22 cellular contexts compared by ENCODE assay signal in the genomic region with DNA sequence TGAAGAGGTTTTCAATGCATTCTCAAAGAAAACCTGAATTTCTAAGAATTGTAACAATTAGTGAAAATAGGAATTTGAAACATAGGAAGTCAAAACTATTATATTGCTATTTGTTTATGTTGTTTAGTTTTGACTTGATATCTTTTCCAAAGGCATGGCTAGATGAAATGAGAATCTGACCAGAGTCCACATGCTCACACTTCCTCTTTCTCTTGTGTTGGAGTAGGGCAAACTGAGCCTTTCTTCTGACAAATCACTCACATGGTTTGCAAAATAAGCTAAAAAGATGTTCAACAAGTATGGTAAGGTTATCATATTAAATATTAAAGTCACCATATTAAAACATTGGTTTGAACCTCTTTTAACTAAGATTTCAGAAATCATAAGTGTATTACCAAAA.
"Had no signal": no experiment of that assay in that cellular context is flagged by ENCODE, and none has a peak within 500 bp of the region (broad histone marks: within the 10 kb centered on the region; RNA-seq: fewer than 3 reads in every experiment).

No MANE protein-coding gene starts in this region.

- H2AFZ ChIP-seq: parathyroid adenoma had no signal

- H3K27ac ChIP-seq: esophagus squamous epithelium, parathyroid adenoma, prostate gland, right atrium auricular region, testis, tibial artery had no signal

- H3K27me3 ChIP-seq: esophagus squamous epithelium, right atrium auricular region, testis, tibial artery had no signal

- H3K9ac ChIP-seq: parathyroid adenoma had no signal

- H3K36me3 ChIP-seq: esophagus squamous epithelium, prostate gland, right atrium auricular region, tibial artery had no signal

- H3K79me2 ChIP-seq: parathyroid adenoma had no signal

- DNase-seq: cortex of kidney; effector memory CD8-positive, alpha-beta T cell; erythroblast; esophagus squamous epithelium; foreskin melanocyte; glutamatergic neuron; kidney; mesenchymal stem cell; mucosa of descending colon; naive B cell; stimulated activated CD4-positive, alpha-beta T cell treated with anti-CD3 and anti-CD28 coated beads, Interleukin-4, amount 100 ng/mL, for 4 hours; stimulated activated naive CD8-positive, alpha-beta T cell treated with anti-CD3 and anti-CD28 coated beads, Interleukin-15, Interleukin-2, amounts not matched to agents 100 U/mL and 50 U/mL, for 24 hours; substantia nigra; testis; tibial artery had no signal

- H3K4me3 ChIP-seq: esophagus squamous epithelium, mucosa of descending colon, prostate gland, right atrium auricular region, testis, tibial artery had no signal

- H3K4me1 ChIP-seq: esophagus squamous epithelium, parathyroid adenoma, prostate gland, right atrium auricular region, testis, tibial artery had no signal

- ATAC-seq: effector memory CD8-positive, alpha-beta T cell; left lobe of liver; mucosa of descending colon; natural killer cell treated with Interleukin-12 subunit alpha and Interleukin-12 subunit beta and Interleukin-15 and Interleukin-18, amount 100 ng/mL, for 72 hours; sciatic nerve; stimulated activated memory B cell treated with anti-CD40 and anti-IgM and Interleukin-4, amounts not matched to agents 10 μg/mL and 1 μg/mL and 100 μg/mL, for 72 hours; stimulated activated naive CD8-positive, alpha-beta T cell treated with anti-CD3 and anti-CD28 coated beads, Interleukin-15, Interleukin-2, amounts not matched to agents 100 U/mL and 50 U/mL, for 24 hours had no signal

- H3K9me3 ChIP-seq: esophagus squamous epithelium, mucosa of descending colon, prostate gland, right atrium auricular region, testis, tibial artery had no signal
